Comparison of ENCODE assay signal across 15 cellular contexts in genomic region chr4:476501-476900, GRCh38. TPM values are rescaled to one million over a fixed set of nuclear protein-coding genes. Genes with fewer than 3 reads are reported as not detected.
DNase-seq lines count a peak whose midpoint lies in the region; ATAC-seq and TF ChIP-seq lines count a peak whose summit lies in the region.
"Had no signal": no experiment of that assay in that cellular context is flagged by ENCODE, and none has a peak within 500 bp of the region (broad histone marks: within the 10 kb centered on the region; RNA-seq: fewer than 3 reads in every experiment).

No MANE protein-coding gene starts in this region.

- CTCF ChIA-PET in PC-3 (lab: Charles Lee), result no interaction called here

- no peaks in the 10 kb centered on the region for H3K27me3 ChIP-seq in GM23248 (replicated peaks; ENCODE audit: insufficient read depth)
- no peaks in the 10 kb centered on the region for H3K27me3 ChIP-seq in PC-3 (ENCODE audit: low read length)
- H3K27me3 ChIP-seq in Peyer's patch, result no peaks in the 10 kb centered on the region

- H3F3A ChIP-seq in GM23248 (ENCODE audit: insufficient read depth) (peaks cover 18% of the 10 kb centered on the region; the same call in 1 of the 2 replicates), PC-3 (ENCODE audit: low read length, unreplicated experiment) (no peaks in the 10 kb centered on the region)

- H3K9ac ChIP-seq in GM23248, result no peak overlapping the region
- H3K9ac ChIP-seq in PC-3 (ENCODE audit: low read length), result no peak overlapping the region

- H3K4me2 ChIP-seq in GM23248 (ENCODE audit: unreplicated experiment) (peak overlapping the region; percentile 21), PC-3 (ENCODE audit: low read length) (no peak overlapping the region)

- H2AFZ ChIP-seq in GM23248, result no peak overlapping the region
- no peak overlapping the region for H2AFZ ChIP-seq in PC-3 (ENCODE audit: low read length)

- POLR2A ChIA-PET in PC-3 (lab: Charles Lee; ENCODE audit: unreplicated experiment), result no interaction called here

- in situ Hi-C loops in GM23248 (cut with MboI), result no loop called here

- H3K4me3 ChIP-seq in GM23248 (no peak overlapping the region), PC-3 (ENCODE audit: low read length) (no peak overlapping the region), Peyer's patch (no peak overlapping the region)
- H3K4me3 ChIP-seq: mucosa of descending colon had no signal

- H3K27ac ChIP-seq in GM23248 (peak overlapping the region; percentile 35), PC-3 (ENCODE audit: low read length) (peak overlapping the region; percentile 25; the same call in 1 of the 2 replicates), Peyer's patch (no peak overlapping the region)

- TF ChIP-seq POLR2A in Peyer's patch (IDR thresholded peaks at IDR 0.05) (no peak), erythroblast (IDR thresholded peaks at IDR 0.05; ENCODE audit: low read length) (no peak)

- WGBS in GM23248 (ENCODE audit: low coverage in 1 of 2, low lambda C conversion rate in 2 of 2, missing lambda C conversion rate in 2 of 2), 2 experiments, result 95 to 96% methylated on average over 2 of the region's 2 CpGs

- DNase-seq in AG08395 (ENCODE audit: low spot score) (peak; percentile 8), GM23248 (peak; percentile 60), PC-3 (peak; percentile 12), fibroblast of peridontal ligament (ENCODE audit: extremely low read depth) (peak; percentile 49), sciatic nerve (ENCODE audit: low spot score) (no peak), Peyer's patch (no peak), Right ventricle myocardium superior (no peak), erythroblast (lab: John Stamatoyannopoulos, UW) (no peak)
- DNase-seq: activated CD4-positive, alpha-beta T cell treated with anti-CD3 and anti-CD28 coated beads for 1 hour; CD8-positive, alpha-beta memory T cell; mucosa of descending colon; NCI-H1092; NCI-H524 treated with DMSO at 0.1 percent for 48 hours had no signal

- H3K9me3 ChIP-seq in GM23248 (ENCODE audit: low read depth), result no peaks in the 10 kb centered on the region
- H3K9me3 ChIP-seq in PC-3 (ENCODE audit: low read length), result no peaks in the 10 kb centered on the region
- peaks cover 0 to 12% (median 3%) of the 10 kb centered on the region in 4 donors for H3K9me3 ChIP-seq in Peyer's patch

- peaks cover 41% of the 10 kb centered on the region for H3K79me2 ChIP-seq in GM23248 (ENCODE audit: insufficient read depth)
- H3K79me2 ChIP-seq in PC-3 (ENCODE audit: low read length), result peaks cover 24% of the 10 kb centered on the region

- ATAC-seq in PC-3 (no peak), sciatic nerve (no peak), Right ventricle myocardium superior (ENCODE audit: poor library complexity) (no peak)
- ATAC-seq: esophagus mucosa; mucosa of descending colon; stimulated activated naive CD8-positive, alpha-beta T cell treated with anti-CD3 and anti-CD28 coated beads, Interleukin-15, amount 100 ng/mL, for 72 hours had no signal

- intact Hi-C loops in PC-3 (cut with micrococcal nuclease), result loop anchor here (10.0 kb wide), 1 partner anchor 142 kb away; the partner anchor contains the start of gene ZNF141
- intact Hi-C loops in sciatic nerve (cut with DNase I), result no loop called here
- intact Hi-C loops in Right ventricle myocardium superior (cut with DNase I), result no loop called here

- H3K36me3 ChIP-seq in GM23248 (ENCODE audit: low read depth), result peaks cover 10% of the 10 kb centered on the region
- H3K36me3 ChIP-seq in PC-3 (ENCODE audit: low read depth, low read length), result peaks cover 17% of the 10 kb centered on the region
- H3K36me3 ChIP-seq in Peyer's patch, result peaks cover 0 to 6% (median 0%) of the 10 kb centered on the region in 3 donors

- no peaks in the 10 kb centered on the region for H3K9me2 ChIP-seq in GM23248 (ENCODE audit: insufficient read depth)
- no peaks in the 10 kb centered on the region for H3K9me2 ChIP-seq in PC-3 (replicated peaks; ENCODE audit: low read length)

- no peak for TF ChIP-seq CTCF in PC-3 (conservative IDR thresholded peaks at IDR 0.05; ENCODE audit: low read depth, low read length)
- TF ChIP-seq CTCF in Peyer's patch (IDR thresholded peaks at IDR 0.05), result no peak

- H4K20me1 ChIP-seq in GM23248 (ENCODE audit: insufficient read depth), result no peaks in the 10 kb centered on the region
- no peaks in the 10 kb centered on the region for H4K20me1 ChIP-seq in PC-3 (ENCODE audit: low read length)

- peaks cover 15% of the 10 kb centered on the region; the same call in 1 of the 2 replicates for H3K4me1 ChIP-seq in GM23248 (ENCODE audit: insufficient read depth)
- H3K4me1 ChIP-seq in PC-3 (ENCODE audit: insufficient read depth, low read length), result no peaks in the 10 kb centered on the region; the same call in 1 of the 2 replicates
- H3K4me1 ChIP-seq in Peyer's patch, result peaks cover 0 to 4% (median 0%) of the 10 kb centered on the region in 4 donors

- no TSS peak for BruUV-seq in PC-3 (replicated peaks; lab: Mats Ljungman, UMichigan)

RNA-seq across cellular contexts. Expression of gene ZNF721, which starts 22.5 kb away (rescaled TPM):
- total RNA-seq in GM23248 (2014; rRNA removed; shearing (Covaris generic)), result 7.8 and 10.7 TPM in 2 replicates
- 10.6 TPM in 2 replicates for polyA plus RNA-seq in GM23248 (2016; fragmentation: Nextera tagmentation; extraction: Ambion mirVana)
- 17.5 and 23.1 TPM in 2 replicates for total RNA-seq in PC-3 (2014; rRNA removed)
- 39.1 TPM for total RNA-seq in sciatic nerve
- total RNA-seq in Peyer's patch, result 10 to 100 TPM; 35.4 to 86.6 (median 40.5) TPM
- total RNA-seq in Right ventricle myocardium superior, result 11.0 TPM

RNA-seq across cellular contexts. Expression of gene PIGG, which starts 22.5 kb away (rescaled TPM):
- total RNA-seq in GM23248 (2014; rRNA removed; shearing (Covaris generic)), result 39.8 and 47.8 TPM in 2 replicates
- 51.2 and 53.8 TPM in 2 replicates for polyA plus RNA-seq in GM23248 (2016; fragmentation: Nextera tagmentation; extraction: Ambion mirVana)
- 21.2 and 27.9 TPM in 2 replicates for total RNA-seq in PC-3 (2014; rRNA removed)
- 59.6 TPM for total RNA-seq in sciatic nerve
- total RNA-seq in Peyer's patch, result 100 to 1,000 TPM in 3 of 4 donors, 10 to 100 TPM in 1; 63.7 to 123 (median 108) TPM
- total RNA-seq in Right ventricle myocardium superior, result 18.4 TPM

Comparison
In these comparisons a context has a peak if more than half of its experiments do, and no peak if none do; other contexts are left out.
1. DNase-seq: peak in AG08395 (single experiment), GM23248 (single experiment), PC-3 (single experiment) and fibroblast of peridontal ligament (single experiment); none in sciatic nerve (single experiment), Peyer's patch (0 of 3), Right ventricle myocardium superior (single experiment) and erythroblast (0 of 2).
2. H3K27ac ChIP-seq: peak in GM23248 (single experiment) and PC-3 (single experiment); none in Peyer's patch (0 of 4).